14 cellular contexts compared by ENCODE assay signal in genomic region chr10:55283041-55283440, GRCh38.
"Had no signal": no experiment of that assay in that cellular context is flagged by ENCODE, and none has a peak within 500 bp of the region (broad histone marks: within the 10 kb centered on the region; RNA-seq: fewer than 3 reads in every experiment).

No MANE protein-coding gene starts in this region.

- H3K36me3 Mint-ChIP-seq: stimulated activated memory B cell treated with anti-CD40 and anti-IgM and Interleukin-4, amounts not matched to agents 10 μg/mL and 1 μg/mL and 100 μg/mL, for 72 hours had no signal

- H3K4me3 ChIP-seq: gastrocnemius medialis, heart right ventricle, right atrium auricular region had no signal

- H3K4me3 Mint-ChIP-seq: activated naive CD8-positive, alpha-beta T cell treated with anti-CD3 and anti-CD28 coated beads, Interleukin-2, amount 50 U/mL, for 24 hours; nephron; stimulated activated memory B cell treated with anti-CD40 and anti-IgM and Interleukin-4, amounts not matched to agents 10 μg/mL and 1 μg/mL and 100 μg/mL, for 72 hours had no signal

- H3K9me3 ChIP-seq: gastrocnemius medialis, right atrium auricular region had no signal

- DNase-seq: activated CD4-positive, CD25-positive, alpha-beta regulatory T cell treated with anti-CD3 and anti-CD28 coated beads, Interleukin-2, amount 50 U/mL, for 72 hours; activated naive CD4-positive, alpha-beta T cell treated with Interleukin-2 at 50 U/mL for 16 hours; activated naive CD8-positive, alpha-beta T cell treated with anti-CD3 and anti-CD28 coated beads, Interleukin-2, amount 50 U/mL, for 24 hours; activated T-cell treated with anti-CD3 and anti-CD28 coated beads for 4 hours; caudate nucleus; gastrocnemius medialis; heart right ventricle; kidney; nucleus accumbens; stimulated activated CD4-positive, alpha-beta T cell treated with anti-CD3 and anti-CD28 coated beads, Interleukin-2, amount 100 ng/mL, for 48 hours had no signal

- ATAC-seq: activated naive CD8-positive, alpha-beta T cell treated with anti-CD3 and anti-CD28 coated beads, Interleukin-2, amount 50 U/mL, for 24 hours; esophagus mucosa; gastrocnemius medialis; heart right ventricle; stimulated activated memory B cell treated with anti-CD40 and anti-IgM and Interleukin-4, amounts not matched to agents 10 μg/mL and 1 μg/mL and 100 μg/mL, for 72 hours had no signal

- H3K27me3 ChIP-seq: gastrocnemius medialis, heart right ventricle, right atrium auricular region had no signal

- H3K4me1 Mint-ChIP-seq: activated naive CD8-positive, alpha-beta T cell treated with anti-CD3 and anti-CD28 coated beads, Interleukin-2, amount 50 U/mL, for 24 hours; nephron; stimulated activated memory B cell treated with anti-CD40 and anti-IgM and Interleukin-4, amounts not matched to agents 10 μg/mL and 1 μg/mL and 100 μg/mL, for 72 hours had no signal

- H3K27me3 Mint-ChIP-seq: activated naive CD8-positive, alpha-beta T cell treated with anti-CD3 and anti-CD28 coated beads, Interleukin-2, amount 50 U/mL, for 24 hours; stimulated activated memory B cell treated with anti-CD40 and anti-IgM and Interleukin-4, amounts not matched to agents 10 μg/mL and 1 μg/mL and 100 μg/mL, for 72 hours had no signal

- H3K27ac ChIP-seq: gastrocnemius medialis, heart right ventricle, right atrium auricular region had no signal

- H3K36me3 ChIP-seq: gastrocnemius medialis, heart right ventricle, right atrium auricular region had no signal

- H3K9me3 Mint-ChIP-seq: stimulated activated memory B cell treated with anti-CD40 and anti-IgM and Interleukin-4, amounts not matched to agents 10 μg/mL and 1 μg/mL and 100 μg/mL, for 72 hours had no signal

- H3K4me1 ChIP-seq: gastrocnemius medialis, heart right ventricle, right atrium auricular region had no signal

- H3K27ac Mint-ChIP-seq: activated naive CD8-positive, alpha-beta T cell treated with anti-CD3 and anti-CD28 coated beads, Interleukin-2, amount 50 U/mL, for 24 hours; nephron; stimulated activated memory B cell treated with anti-CD40 and anti-IgM and Interleukin-4, amounts not matched to agents 10 μg/mL and 1 μg/mL and 100 μg/mL, for 72 hours had no signal
